7 cellular contexts compared by ENCODE assay signal in genomic region chrX:119118780-119119395, GRCh38. TPM values are rescaled to one million over a fixed set of nuclear protein-coding genes. Genes with fewer than 3 reads are reported as not detected.
A peak's percentile ranks its signal among the peaks of the same experiment; 100 is the strongest.
DNase-seq lines count a peak whose midpoint lies in the region; ATAC-seq, FAIRE-seq and TF ChIP-seq lines count a peak whose summit lies in the region.

No MANE protein-coding gene starts in this region.

- H3K27me3 Mint-ChIP-seq in mesothelial cell of epicardium (ENCODE audit: low read depth) = peaks cover 4% of the 10 kb centered on the region

- H3K4me1 Mint-ChIP-seq in mesothelial cell of epicardium = no peaks in the 10 kb centered on the region
- H3K4me1 Mint-ChIP-seq in stimulated activated effector memory CD8-positive, alpha-beta T cell treated with anti-CD3 and anti-CD28 coated beads, Interleukin-12 subunit alpha, Interleukin-12 subunit beta, amount 100 ng/mL, for 72 hours = no peaks in the 10 kb centered on the region

- DNase-seq in H54 (ENCODE audit: insufficient read length, low spot score) (peak; percentile 15), NCI-H128 (lab: John Stamatoyannopoulos, UW; ENCODE audit: unreplicated experiment) (peak; percentile 0), mesothelial cell of epicardium (ENCODE audit: low spot score in 2 of 2, unreplicated experiment in 2 of 2) (peak in 1 of 2 experiments; percentile 55)
- DNase-seq in activated CD4-positive, alpha-beta T cell treated with anti-CD3 and anti-CD28 coated beads for 48 hours = peak; percentile 64
- peak; percentile 3 for DNase-seq in effector CD8-positive, alpha-beta T cell (lab: John Stamatoyannopoulos, UW)
- DNase-seq in stimulated activated effector memory CD8-positive, alpha-beta T cell treated with anti-CD3 and anti-CD28 coated beads, Interleukin-12 subunit alpha, Interleukin-12 subunit beta, amount 100 ng/mL, for 72 hours (ENCODE audit: low spot score in 2 of 2) = peak; percentile 26 to 64

- peak; percentile 84 for TF ChIP-seq CTCF in GM12872 (IDR thresholded peaks at IDR 0.05; ENCODE audit: insufficient read depth, low read depth, low read length)
- peak; percentile 58 for TF ChIP-seq CTCF in mesothelial cell of epicardium (IDR thresholded peaks at IDR 0.05; ENCODE audit: unreplicated experiment)

- no peak for TF ChIP-seq POLR2A in H54 (IDR thresholded peaks at IDR 0.05; ENCODE audit: low read depth, low read length)

- H3K27ac Mint-ChIP-seq in mesothelial cell of epicardium = no peak overlapping the region
- no peak overlapping the region for H3K27ac Mint-ChIP-seq in stimulated activated effector memory CD8-positive, alpha-beta T cell treated with anti-CD3 and anti-CD28 coated beads, Interleukin-12 subunit alpha, Interleukin-12 subunit beta, amount 100 ng/mL, for 72 hours

- peak; percentile 84 for ATAC-seq in stimulated activated effector memory CD8-positive, alpha-beta T cell treated with anti-CD3 and anti-CD28 coated beads, Interleukin-12 subunit alpha, Interleukin-12 subunit beta, amount 100 ng/mL, for 72 hours

- H3K36me3 Mint-ChIP-seq in mesothelial cell of epicardium = no peaks in the 10 kb centered on the region
- H3K36me3 Mint-ChIP-seq in stimulated activated effector memory CD8-positive, alpha-beta T cell treated with anti-CD3 and anti-CD28 coated beads, Interleukin-12 subunit alpha, Interleukin-12 subunit beta, amount 100 ng/mL, for 72 hours = no peaks in the 10 kb centered on the region

- H3K9me3 Mint-ChIP-seq in mesothelial cell of epicardium = peaks cover 11% of the 10 kb centered on the region
- no peaks in the 10 kb centered on the region for H3K9me3 Mint-ChIP-seq in stimulated activated effector memory CD8-positive, alpha-beta T cell treated with anti-CD3 and anti-CD28 coated beads, Interleukin-12 subunit alpha, Interleukin-12 subunit beta, amount 100 ng/mL, for 72 hours

- no peak overlapping the region for H3K4me3 Mint-ChIP-seq in mesothelial cell of epicardium
- no peak overlapping the region for H3K4me3 Mint-ChIP-seq in stimulated activated effector memory CD8-positive, alpha-beta T cell treated with anti-CD3 and anti-CD28 coated beads, Interleukin-12 subunit alpha, Interleukin-12 subunit beta, amount 100 ng/mL, for 72 hours

- peak; percentile 15 for FAIRE-seq in H54 (lab: Jason Lieb, UNC)

RNA-seq across cellular contexts. Expression of gene KIAA1210, which starts 8.7 kb away (rescaled TPM):
- total RNA-seq in mesothelial cell of epicardium = 0.50 to 0.82 TPM (median 0.56 TPM) in 3 replicates

RNA-seq across cellular contexts. Expression of gene CT47C1, which starts 46.1 kb away (rescaled TPM):
- not detected in 3 replicates for total RNA-seq in mesothelial cell of epicardium
